In genomic region chr13:86403213-86403612, GRCh38 we compare ENCODE assay signal across 17 cellular contexts.
A peak's percentile ranks its signal among the peaks of the same experiment; 100 is the strongest.
DNase-seq lines count a peak whose midpoint lies in the region; TF ChIP-seq lines count a peak whose summit lies in the region.
"Had no signal": no experiment of that assay in that cellular context is flagged by ENCODE, and none has a peak within 500 bp of the region (broad histone marks: within the 10 kb centered on the region; RNA-seq: fewer than 3 reads in every experiment).

No MANE protein-coding gene starts in this region.

- peaks cover 14% of the 10 kb centered on the region for H3K4me1 ChIP-seq in KMS-11 (ENCODE audit: low read depth, poor library complexity, severe bottlenecking)
- H3K4me1 ChIP-seq in OCI-LY3 (ENCODE audit: low read length): no peaks in the 10 kb centered on the region
- H3K4me1 ChIP-seq in left ventricle myocardium inferior: no peaks in the 10 kb centered on the region

- intact Hi-C loops in left ventricle myocardium inferior (cut with micrococcal nuclease): no loop called here

- TF ChIP-seq CTCF in KMS-11 (conservative IDR thresholded peaks at IDR 0.05; ENCODE audit: low read depth, low read length) (no peak), OCI-LY3 (IDR thresholded peaks at IDR 0.05; ENCODE audit: low read depth, low read length) (no peak), left ventricle myocardium inferior (IDR thresholded peaks at IDR 0.05; ENCODE audit: borderline replicate concordance) (no peak)

- H3K4me2 ChIP-seq in KMS-11 (peak overlapping the region; percentile 62), OCI-LY3 (ENCODE audit: low read length) (peak overlapping the region; percentile 37; the same call in 1 of the 2 replicates)

- no peak for DNase-seq in left ventricle myocardium inferior
- DNase-seq in putamen (ENCODE audit: low spot score): peak; percentile 11
- DNase-seq in NCI-H2081 treated with DMSO at 0.1 percent for 48 hours (lab: John Stamatoyannopoulos, UW): no peak
- no peak for DNase-seq in NCI-H1105 treated with DMSO at 0.1 percent for 48 hours (lab: John Stamatoyannopoulos, UW)
- DNase-seq in D341Med (ENCODE audit: low spot score): no peak
- DNase-seq: ACHN; DMS79 treated with DMSO at 0.1 percent for 48 hours; KBM-7; NCI-H1436; NCI-H2029; NCI-H2171; NCI-H526 treated with DMSO at 0.1 percent for 48 hours; NK-92 treated with Interleukin-12 subunit alpha and Interleukin-12 subunit beta, amount 100 ng/mL, for 24 hours; SIG-M5 had no signal

- H3K4me3 ChIP-seq in KMS-11 (IDR thresholded peaks at IDR 0.05; ENCODE audit: insufficient read depth, low read depth, low read length) (no peak overlapping the region), OCI-LY3 (ENCODE audit: low read length) (no peak overlapping the region), left ventricle myocardium inferior (no peak overlapping the region)

- peak overlapping the region; percentile 78 for H2AFZ ChIP-seq in KMS-11 (ENCODE audit: low read depth)
- peak overlapping the region; percentile 13 for H2AFZ ChIP-seq in OCI-LY3 (ENCODE audit: low read depth, low read length)

- H3K9ac ChIP-seq in KMS-11: no peak overlapping the region
- H3K9ac ChIP-seq in OCI-LY3 (ENCODE audit: low read length): no peak overlapping the region

- H3K27me3 ChIP-seq in KMS-11 (ENCODE audit: insufficient read depth, low read depth) (no peaks in the 10 kb centered on the region), OCI-LY3 (ENCODE audit: low read depth, low read length) (no peaks in the 10 kb centered on the region), left ventricle myocardium inferior (ENCODE audit: low read depth) (no peaks in the 10 kb centered on the region)

- H4K20me1 ChIP-seq in KMS-11 (ENCODE audit: insufficient read depth) (no peaks in the 10 kb centered on the region), OCI-LY3 (ENCODE audit: insufficient read depth, low read length) (no peaks in the 10 kb centered on the region)

- H3K36me3 ChIP-seq in KMS-11 (ENCODE audit: insufficient read depth): no peaks in the 10 kb centered on the region
- H3K36me3 ChIP-seq in OCI-LY3 (replicated peaks; ENCODE audit: low read depth, low read length): no peaks in the 10 kb centered on the region
- no peaks in the 10 kb centered on the region for H3K36me3 ChIP-seq in left ventricle myocardium inferior

- H3K9me3 ChIP-seq in OCI-LY3 (ENCODE audit: insufficient read depth, low read length) (no peaks in the 10 kb centered on the region), left ventricle myocardium inferior (replicated peaks) (no peaks in the 10 kb centered on the region)

- H3K79me2 ChIP-seq in KMS-11 (ENCODE audit: insufficient read depth, low read depth) (no peaks in the 10 kb centered on the region), OCI-LY3 (ENCODE audit: low read length) (no peaks in the 10 kb centered on the region)

- H3K27ac ChIP-seq in KMS-11 (peak overlapping the region; percentile 11; the same call in 1 of the 2 replicates), OCI-LY3 (ENCODE audit: low read length) (no peak overlapping the region), left ventricle myocardium inferior (replicated peaks) (peak overlapping the region; percentile 74)
- H3K27ac ChIP-seq: C4-2B had no signal
